ENCODE assay signal across 8 cellular contexts in genomic region chr17:76672270-76672851, GRCh38. TPM values are rescaled to one million over a fixed set of nuclear protein-coding genes. Genes with fewer than 3 reads are reported as not detected.
DNase-seq lines count a peak whose midpoint lies in the region; ATAC-seq and TF ChIP-seq lines count a peak whose summit lies in the region.

No MANE protein-coding gene starts in this region.

- no peaks in the 10 kb centered on the region for H3K9me3 ChIP-seq in body of pancreas

- TF ChIP-seq POLR2A in body of pancreas (IDR thresholded peaks at IDR 0.05), result no peak

- no peak for TF ChIP-seq CTCF in AG09309 (IDR thresholded peaks at IDR 0.05; ENCODE audit: control insufficient read depth, insufficient read depth, low read depth, low read length, missing control alignments)
- no peak for TF ChIP-seq CTCF in body of pancreas (IDR thresholded peaks at IDR 0.05)

- DNase-seq in AG09309 (ENCODE audit: low read depth) (no peak), body of pancreas (peak in 3 of 4 donors; percentile 37 to 45 (median 43)), mesendoderm (no peak), NCI-H2171 (lab: John Stamatoyannopoulos, UW) (no peak)

- H2BK120ac ChIP-seq in mesendoderm (ENCODE audit: low read depth, low read length), result no peak overlapping the region

- H3K56ac ChIP-seq in mesendoderm (ENCODE audit: low read length), result peak overlapping the region; percentile 92

- H3K36me3 ChIP-seq in body of pancreas (replicated peaks in 1 of 2; ENCODE audit: insufficient read depth in 1 of 2, low read depth in 2 of 2) (no peaks in the 10 kb centered on the region), mesendoderm (ENCODE audit: control insufficient read depth, insufficient read depth, low read length) (no peaks in the 10 kb centered on the region)

- peak overlapping the region; percentile 28 for H4K8ac ChIP-seq in mesendoderm (ENCODE audit: low read depth, low read length)

- peaks cover 7 to 20% (median 17%) of the 10 kb centered on the region in 3 donors for H3K4me1 Mint-ChIP-seq in IgD-negative memory B cell

- no peak overlapping the region for H4K5ac ChIP-seq in mesendoderm (ENCODE audit: low read length)

- H3K9me3 Mint-ChIP-seq in IgD-negative memory B cell, result peaks cover 0 to 7% (median 5%) of the 10 kb centered on the region in 3 donors

- peak overlapping the region; percentile 68 to 96 (median 93) for H3K27ac Mint-ChIP-seq in IgD-negative memory B cell

- no peak overlapping the region for H2AK5ac ChIP-seq in mesendoderm (ENCODE audit: low read length)

- no peaks in the 10 kb centered on the region for H3K27me3 ChIP-seq in body of pancreas
- no peaks in the 10 kb centered on the region for H3K27me3 ChIP-seq in mesendoderm (ENCODE audit: insufficient read depth, low read length, poor library complexity)

- H3K27ac ChIP-seq in body of pancreas, result peak overlapping the region; percentile 93 to 97 (median 94)
- H3K27ac ChIP-seq in mesendoderm (ENCODE audit: low read depth, low read length), result no peak overlapping the region

- H3K79me2 ChIP-seq in mesendoderm (ENCODE audit: control insufficient read depth, insufficient read depth, low read length), result no peaks in the 10 kb centered on the region

- peak overlapping the region; percentile 48 for H3K4ac ChIP-seq in mesendoderm (ENCODE audit: low read depth, low read length)

- H2BK15ac ChIP-seq in mesendoderm (replicated peaks; ENCODE audit: low read depth), result no peak overlapping the region

- H3K4me2 ChIP-seq in mesendoderm (ENCODE audit: low read length), result peak overlapping the region; percentile 77

- H3K9ac ChIP-seq in mesendoderm (ENCODE audit: low read length), result peak overlapping the region; percentile 83

- no peak for ATAC-seq in body of pancreas
- no peak for ATAC-seq in HG03521 (IDR thresholded peaks at IDR 0.05; ENCODE audit: unreplicated experiment)
- no peak for ATAC-seq in GM21515 (IDR thresholded peaks at IDR 0.05; ENCODE audit: unreplicated experiment)
- no peak for ATAC-seq in GM18858 (IDR thresholded peaks at IDR 0.05; ENCODE audit: unreplicated experiment)

- H2BK5ac ChIP-seq in mesendoderm (ENCODE audit: low read length), result no peak overlapping the region

- H3K4me1 ChIP-seq in body of pancreas (peaks cover 30% of the 10 kb centered on the region), mesendoderm (ENCODE audit: control insufficient read depth, low read depth, low read length) (peaks cover 4% of the 10 kb centered on the region)

- H3K27me3 Mint-ChIP-seq in IgD-negative memory B cell, result peaks cover 8% of the 10 kb centered on the region

- 17 to 22% methylated on average over 13 of the region's 13 CpGs for WGBS in body of pancreas, 2 donors
- WGBS in mesendoderm (ENCODE audit: extremely low coverage, insufficient coverage, low lambda C conversion rate), result no CpG with 5 or more reads among the region's 13 CpGs

- no peak overlapping the region for H3K23ac ChIP-seq in mesendoderm (ENCODE audit: low read length)

- intact Hi-C loops in body of pancreas (cut with DNase I), result no loop called here

- H3K4me3 ChIP-seq in AG09309 (ENCODE audit: control insufficient read depth, low read depth, low read length) (peak overlapping the region; percentile 69), body of pancreas (peak overlapping the region in 1 of 2 donors; percentile 46), mesendoderm (ENCODE audit: low read length) (peak overlapping the region; percentile 78)

- no peaks in the 10 kb centered on the region for H3K79me1 ChIP-seq in mesendoderm (ENCODE audit: low read length)

- H3K4me3 Mint-ChIP-seq in IgD-negative memory B cell, result peak overlapping the region; percentile 88 to 96 (median 93)

- no peaks in the 10 kb centered on the region for H3K36me3 Mint-ChIP-seq in IgD-negative memory B cell

- H3K18ac ChIP-seq in mesendoderm (ENCODE audit: low read length), result peak overlapping the region; percentile 77

RNA-seq across cellular contexts. Expression of gene ST6GALNAC1, which starts 28.8 kb away (rescaled TPM):
- polyA plus RNA-seq in IgD-negative memory B cell, result 0.44 TPM
- 10 to 100 TPM in 1 of 2 donors, 1 to 10 TPM in 1; 9.3 to 13.5 TPM for total RNA-seq in body of pancreas
- polyA plus RNA-seq in mesendoderm (2013, experiment 1 of 2), result not detected
- polyA plus RNA-seq in mesendoderm (2013, experiment 2 of 2), result not detected

RNA-seq across cellular contexts. Expression of gene MXRA7, which starts 38.4 kb away (rescaled TPM):
- polyA plus RNA-seq in IgD-negative memory B cell, result 2.7 TPM
- total RNA-seq in body of pancreas, result 10 to 100 TPM; 71.9 to 87.4 TPM
- 10.2 TPM for polyA plus RNA-seq in mesendoderm (2013, experiment 1 of 2)
- polyA plus RNA-seq in mesendoderm (2013, experiment 2 of 2), result 10.9 TPM

RNA-seq across cellular contexts. Expression of gene JMJD6, which starts 54.0 kb away (rescaled TPM):
- 41.4 TPM for polyA plus RNA-seq in IgD-negative memory B cell
- total RNA-seq in body of pancreas, result 10 to 100 TPM; 15.2 to 20.0 TPM
- 10.8 TPM for polyA plus RNA-seq in mesendoderm (2013, experiment 1 of 2)
- polyA plus RNA-seq in mesendoderm (2013, experiment 2 of 2), result 11.3 TPM

RNA-seq across cellular contexts. Expression of gene METTL23, which starts 54.3 kb away (rescaled TPM):
- polyA plus RNA-seq in IgD-negative memory B cell, result 121 TPM
- 10 to 100 TPM; 25.9 to 44.2 TPM for total RNA-seq in body of pancreas
- polyA plus RNA-seq in mesendoderm (2013, experiment 1 of 2), result 20.6 TPM
- polyA plus RNA-seq in mesendoderm (2013, experiment 2 of 2), result 20.7 TPM

Comparison
In these comparisons a context has a peak if more than half of its experiments do, and no peak if none do; other contexts are left out.
1. DNase-seq: peak in body of pancreas (3 of 4); none in AG09309 (single experiment), mesendoderm (single experiment) and NCI-H2171 (single experiment).